10 cellular contexts compared by ENCODE assay signal in genomic region chr10:44383749-44384600, GRCh38. TPM values are rescaled to one million over a fixed set of nuclear protein-coding genes. Genes with fewer than 3 reads are reported as not detected.
DNase-seq lines count a peak whose midpoint lies in the region; ATAC-seq, FAIRE-seq and TF ChIP-seq lines count a peak whose summit lies in the region.
"Had no signal": no experiment of that assay in that cellular context is flagged by ENCODE, and none has a peak within 500 bp of the region (broad histone marks: within the 10 kb centered on the region; RNA-seq: fewer than 3 reads in every experiment).

No MANE protein-coding gene starts in this region.

- H3K27ac ChIP-seq in pancreas = peak overlapping the region; percentile 68 to 82 (median 70)

- H3K36me3 ChIP-seq in BE2C = no peaks in the 10 kb centered on the region
- H3K36me3 ChIP-seq in pancreas = peaks cover 0 to under 1% (median 0%) of the 10 kb centered on the region in 3 donors

- H3K9me3 ChIP-seq in BE2C = no peaks in the 10 kb centered on the region
- no peaks in the 10 kb centered on the region for H3K9me3 ChIP-seq in pancreas

- peak overlapping the region; percentile 34 for H3K4me3 ChIP-seq in BE2C (ENCODE audit: low read depth, low read length)
- H3K4me3 ChIP-seq in pancreas = peak overlapping the region; percentile 69 to 86 (median 79)

- DNase-seq in BE2C = no peak
- peak; percentile 43 for DNase-seq in RPMI8226
- peak; percentile 68 for DNase-seq in Right ventricle myocardium inferior (ENCODE audit: missing footprints)
- peak in 4 of 6 donors; percentile 50 to 85 (median 68) for DNase-seq in pancreas
- no peak for DNase-seq in GOT3 (lab: John Stamatoyannopoulos, UW)
- DNase-seq in NCI-H510A treated with DMSO at 0.1 percent for 48 hours (lab: John Stamatoyannopoulos, UW) = no peak
- DNase-seq in OCI-M2 (lab: John Stamatoyannopoulos, UW; ENCODE audit: unreplicated experiment) = no peak
- DNase-seq: Karpas-422, naive B cell had no signal

- peak; percentile 56 for ATAC-seq in Right ventricle myocardium inferior
- peak; percentile 49 to 62 (median 59) for ATAC-seq in pancreas
- no peak for ATAC-seq in HG03442 (IDR thresholded peaks at IDR 0.05; ENCODE audit: unreplicated experiment)

- intact Hi-C loops in Right ventricle myocardium inferior (cut with DNase I) = loop anchor here (2.0 to 10.0 kb wide), 3 partner anchors 329 to 481 kb away; no protein-coding TSS in a partner anchor
- intact Hi-C loops in pancreas (cut with DNase I) = no loop called here

- H3K27me3 ChIP-seq in BE2C = peaks cover 34% of the 10 kb centered on the region
- H3K27me3 ChIP-seq in pancreas = no peaks in the 10 kb centered on the region

- TF ChIP-seq CTCF in BE2C (IDR thresholded peaks at IDR 0.05; ENCODE audit: low read depth, low read length) (no peak), pancreas (IDR thresholded peaks at IDR 0.05) (no peak)

- FAIRE-seq in pancreas (lab: Jason Lieb, UNC) = no peak

- H3K4me1 ChIP-seq in BE2C (no peaks in the 10 kb centered on the region), pancreas (peaks cover 0 to 12% (median 0%) of the 10 kb centered on the region in 3 donors)

- 4% methylated on average over 51 to 63 of the region's 63 CpGs for WGBS in pancreas, 2 donors

RNA-seq across cellular contexts. Expression of gene CXCL12, which starts 0.9 kb away (rescaled TPM):
- 1.1 TPM for polyA plus RNA-seq in BE2C (2012; ENCODE audit: insufficient read depth, insufficient read length, low read depth)
- total RNA-seq in Right ventricle myocardium inferior (144 TPM), pancreas (100 to 1,000 TPM in 3 of 6 donors, 10 to 100 TPM in 3; 80.2 to 131 (median 106) TPM)
- polyA plus RNA-seq in pancreas = 10 to 100 TPM; 35.9 to 51.1 TPM

Comparison
In these comparisons a context has a peak if more than half of its experiments do, and no peak if none do; other contexts are left out.
1. DNase-seq: peak in RPMI8226 (single experiment), Right ventricle myocardium inferior (single experiment) and pancreas (4 of 6); none in BE2C (single experiment), GOT3 (single experiment), NCI-H510A treated with DMSO at 0.1 percent for 48 hours (single experiment) and OCI-M2 (single experiment).